9 cellular contexts compared by ENCODE assay signal in the genomic region with DNA sequence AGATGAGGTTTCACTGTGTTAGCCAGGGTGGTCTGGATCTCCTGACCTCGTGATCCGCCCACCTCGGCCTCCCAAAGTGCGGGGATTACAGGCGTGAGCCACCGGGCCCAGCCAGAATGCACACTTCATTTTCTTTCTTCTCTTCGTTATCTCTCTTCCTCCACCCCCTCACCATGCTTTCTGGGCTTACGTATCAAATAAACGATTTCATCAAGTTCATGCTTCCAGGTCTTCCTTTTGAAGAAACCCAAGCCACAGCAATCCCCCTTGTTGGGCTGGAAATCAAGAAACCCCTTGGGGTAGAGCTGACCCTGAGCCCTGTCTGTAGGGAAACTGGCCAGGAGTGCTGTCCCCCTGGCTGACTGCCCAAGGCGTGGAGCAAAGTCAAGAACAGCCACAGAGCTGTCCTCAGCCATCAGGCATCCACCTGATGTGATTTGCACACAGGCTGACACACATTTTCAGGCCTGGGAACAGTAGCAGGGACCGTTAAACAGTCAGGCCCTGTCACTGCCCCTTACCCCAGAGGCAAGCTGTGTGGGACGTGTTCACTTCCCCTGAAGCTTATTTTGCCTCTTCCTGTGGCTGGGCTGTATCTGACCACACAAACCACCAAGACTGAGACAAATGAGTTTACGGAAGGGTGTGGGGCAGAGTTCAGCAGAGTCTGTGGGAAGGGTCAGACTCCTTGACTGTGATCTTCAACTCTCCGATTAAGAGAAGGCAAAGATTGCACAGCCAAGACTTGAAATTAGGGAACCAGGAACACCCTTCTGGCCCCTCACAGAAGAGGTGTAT. TPM values are rescaled to one million over a fixed set of nuclear protein-coding genes. Genes with fewer than 3 reads are reported as not detected.
DNase-seq lines count a peak whose midpoint lies in the region; ATAC-seq and TF ChIP-seq lines count a peak whose summit lies in the region.
"Had no signal": no experiment of that assay in that cellular context is flagged by ENCODE, and none has a peak within 500 bp of the region (broad histone marks: within the 10 kb centered on the region; RNA-seq: fewer than 3 reads in every experiment).

No MANE protein-coding gene starts in this region.

- DNase-seq in GM10248 (ENCODE audit: extremely low spot score) (peak; percentile 89), Kasumi-1 (lab: John Stamatoyannopoulos, UW) (peak; percentile 79 to 81), hepatic stellate cell (ENCODE audit: low spot score) (peak; percentile 66), HT-29 (ENCODE audit: low spot score) (no peak), GOT3 (lab: John Stamatoyannopoulos, UW) (no peak)
- DNase-seq in activated CD8-positive, alpha-beta memory T cell treated with anti-CD3 and anti-CD28 coated beads, Interleukin-2, amount 50 U/mL, for 48 hours, result peak; percentile 80
- peak; percentile 45 for DNase-seq in stimulated activated CD8-positive, alpha-beta memory T cell treated with anti-CD3 and anti-CD28 coated beads, Interleukin-12 subunit alpha, Interleukin-12 subunit beta, amount 100 ng/mL, for 4 hours (ENCODE audit: low read depth)

- peak; percentile 97 for ATAC-seq in GM21576 (IDR thresholded peaks at IDR 0.05; ENCODE audit: unreplicated experiment)

- POLR2A ChIA-PET in GM10248 (lab: Yijun Ruan, JAX), result interaction anchor here (0.6 to 1.0 kb wide), 3 partner anchors 81 to 222 kb away, joined by 4 to 8 read pairs (median 6); partner anchors contain the start of genes NCL and PTMA

- CTCF ChIA-PET in GM10248 (lab: Yijun Ruan, JAX), result interaction anchor here (1.0 to 3.4 kb wide), 8 partner anchors 9 to 694 kb away, joined by 3 to 45 read pairs (median 6); partner anchors contain the start of gene NMUR1

- no peak for TF ChIP-seq CTCF in GM10248 (IDR thresholded peaks at IDR 0.05; ENCODE audit: control extremely low read depth, extremely low read depth, low read depth, missing control alignments)

RNA-seq across cellular contexts. Expression of gene NMUR1, which starts 15.1 kb away (rescaled TPM):
- total RNA-seq in HT-29 (2014; rRNA removed; shearing (Covaris generic)), result not detected in 2 replicates
- total RNA-seq: neural crest cell had no signal

RNA-seq across cellular contexts. Expression of gene TEX44, which starts 47.4 kb away (rescaled TPM):
- total RNA-seq in HT-29 (2014; rRNA removed; shearing (Covaris generic)), result not detected in 2 replicates
- total RNA-seq: neural crest cell had no signal

Comparison
In these comparisons a context has a peak if more than half of its experiments do, and no peak if none do; other contexts are left out.
1. DNase-seq: peak in GM10248 (single experiment), Kasumi-1 (2 of 2), activated CD8-positive, alpha-beta memory T cell treated with anti-CD3 and anti-CD28 coated beads, Interleukin-2, amount 50 U/mL, for 48 hours (single experiment), hepatic stellate cell (single experiment) and stimulated activated CD8-positive, alpha-beta memory T cell treated with anti-CD3 and anti-CD28 coated beads, Interleukin-12 subunit alpha, Interleukin-12 subunit beta, amount 100 ng/mL, for 4 hours (single experiment); none in HT-29 (single experiment) and GOT3 (single experiment).